ENCODE assay signal across 8 cellular contexts in the genomic region with DNA sequence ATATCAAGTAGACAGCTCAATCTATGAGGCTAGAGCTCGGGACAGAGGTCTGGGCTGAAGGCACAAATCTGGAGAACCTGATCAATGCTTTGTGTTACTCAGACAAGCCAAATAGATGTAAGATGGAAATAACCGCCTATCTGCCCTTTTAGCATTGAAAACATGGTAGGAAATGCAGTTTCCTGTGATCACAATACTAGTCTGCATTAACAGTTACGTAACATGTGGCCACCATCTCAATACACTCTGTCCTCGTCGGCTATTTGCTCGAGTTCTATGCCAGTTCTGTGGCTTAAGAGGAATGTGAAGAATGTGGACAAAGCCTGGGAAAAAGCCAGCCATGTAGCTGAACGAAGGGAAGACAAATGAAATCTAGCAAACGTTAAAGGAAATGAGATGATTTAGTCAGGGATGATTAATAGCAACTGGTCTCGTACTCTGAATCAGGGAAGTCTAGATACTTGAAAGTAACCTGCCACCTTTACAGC.
DNase-seq lines count a peak whose midpoint lies in the region; ATAC-seq and TF ChIP-seq lines count a peak whose summit lies in the region.

No MANE protein-coding gene starts in this region.

- peak overlapping the region; percentile 59 for H3K4me3 ChIP-seq in CD4-positive, CD25-positive, alpha-beta regulatory T cell (ENCODE audit: low read depth, low read length)
- H3K4me3 ChIP-seq in NT2/D1 (ENCODE audit: insufficient read length, low read depth) (no peak overlapping the region), colonic mucosa (no peak overlapping the region)

- peaks cover 0 to 16% (median 10%) of the 10 kb centered on the region in 4 donors for H3K4me1 Mint-ChIP-seq in CD4-positive, CD25-positive, alpha-beta regulatory T cell

- H3K27me3 Mint-ChIP-seq in CD4-positive, CD25-positive, alpha-beta regulatory T cell: peaks cover 4% of the 10 kb centered on the region

- no peaks in the 10 kb centered on the region for H3K36me3 Mint-ChIP-seq in CD4-positive, CD25-positive, alpha-beta regulatory T cell

- H3K36me3 ChIP-seq in CD4-positive, CD25-positive, alpha-beta regulatory T cell (ENCODE audit: control insufficient read depth, insufficient read depth, low read length): no peaks in the 10 kb centered on the region
- no peaks in the 10 kb centered on the region for H3K36me3 ChIP-seq in NT2/D1 (ENCODE audit: insufficient read depth, insufficient read length, low read length)
- no peaks in the 10 kb centered on the region for H3K36me3 ChIP-seq in colonic mucosa

- no peak for TF ChIP-seq CTCF in omental fat pad (IDR thresholded peaks at IDR 0.05)
- no peak for TF ChIP-seq CTCF in colonic mucosa (IDR thresholded peaks at IDR 0.05)
- TF ChIP-seq CTCF in GM13977 (IDR thresholded peaks at IDR 0.05; ENCODE audit: extremely low read depth, insufficient read depth, missing control alignments): no peak

- intact Hi-C loops in colonic mucosa (cut with DNase I): no loop called here

- H3K27ac Mint-ChIP-seq in CD4-positive, CD25-positive, alpha-beta regulatory T cell: peak overlapping the region in 2 of 3 donors; percentile 67 to 79

- no peaks in the 10 kb centered on the region for H3K9me3 Mint-ChIP-seq in CD4-positive, CD25-positive, alpha-beta regulatory T cell

- peak overlapping the region in 2 of 4 donors; percentile 36 to 59 for H3K4me3 Mint-ChIP-seq in CD4-positive, CD25-positive, alpha-beta regulatory T cell

- H3K9me3 ChIP-seq in CD4-positive, CD25-positive, alpha-beta regulatory T cell (ENCODE audit: control insufficient read depth in 2 of 2, low read length in 2 of 2): no peaks in the 10 kb centered on the region
- H3K9me3 ChIP-seq in NT2/D1 (ENCODE audit: insufficient read depth, low read length) (no peaks in the 10 kb centered on the region), colonic mucosa (no peaks in the 10 kb centered on the region)

- peak; percentile 58 to 71 for ATAC-seq in CD4-positive, CD25-positive, alpha-beta regulatory T cell (ENCODE audit: low read depth in 2 of 2)
- ATAC-seq in omental fat pad (ENCODE audit: low FRiP score): peak; percentile 95

- DNase-seq in CD4-positive, CD25-positive, alpha-beta regulatory T cell: peak in 2 of 3 donors; percentile 25 to 63
- DNase-seq in NT2/D1 (ENCODE audit: low read depth, low spot score) (peak; percentile 87), fibroblast of gingiva (ENCODE audit: low read depth) (peak; percentile 98), omental fat pad (ENCODE audit: low spot score) (no peak), NCI-H82 treated with DMSO at 0.1 percent for 48 hours (lab: John Stamatoyannopoulos, UW; ENCODE audit: unreplicated experiment) (no peak), colonic mucosa (no peak), GM13977 (ENCODE audit: low spot score) (no peak)
- DNase-seq in activated CD4-positive, alpha-beta T cell treated with anti-CD3 and anti-CD28 coated beads, Interleukin-2, amount 50 U/mL, for 4 hours: no peak

- H3K27ac ChIP-seq in CD4-positive, CD25-positive, alpha-beta regulatory T cell (ENCODE audit: insufficient read depth, low read length, poor library complexity, severe bottlenecking): no peak overlapping the region
- H3K27ac ChIP-seq in colonic mucosa: no peak overlapping the region

- in situ Hi-C loops in GM13977 (cut with MboI; ENCODE audit: low pct_unique_long_range_greater_than_20kb, low sequenced_read_pairs, unreplicated experiment): no loop called here

- no peak overlapping the region for H3K9ac ChIP-seq in NT2/D1 (ENCODE audit: insufficient read length, low read depth)
- no peak overlapping the region for H3K9ac ChIP-seq in colonic mucosa (ENCODE audit: low read depth in 2 of 2, low read length in 2 of 2)

- H3K4me1 ChIP-seq in CD4-positive, CD25-positive, alpha-beta regulatory T cell (ENCODE audit: control insufficient read depth, insufficient read depth, low read length, poor library complexity, severe bottlenecking): no peaks in the 10 kb centered on the region
- H3K4me1 ChIP-seq in NT2/D1 (ENCODE audit: insufficient read depth, insufficient read length): no peaks in the 10 kb centered on the region
- no peaks in the 10 kb centered on the region for H3K4me1 ChIP-seq in colonic mucosa

- peaks cover 4% of the 10 kb centered on the region for H3K27me3 ChIP-seq in CD4-positive, CD25-positive, alpha-beta regulatory T cell (ENCODE audit: control insufficient read depth, insufficient read depth, low read length)
- H3K27me3 ChIP-seq in NT2/D1 (ENCODE audit: insufficient read depth, insufficient read length) (no peaks in the 10 kb centered on the region), colonic mucosa (no peaks in the 10 kb centered on the region)

Comparison
In these comparisons a context has a peak if more than half of its experiments do, and no peak if none do; other contexts are left out.
1. DNase-seq: peak in CD4-positive, CD25-positive, alpha-beta regulatory T cell (2 of 3), NT2/D1 (single experiment) and fibroblast of gingiva (single experiment); none in omental fat pad (single experiment), NCI-H82 treated with DMSO at 0.1 percent for 48 hours (single experiment), colonic mucosa (single experiment), activated CD4-positive, alpha-beta T cell treated with anti-CD3 and anti-CD28 coated beads, Interleukin-2, amount 50 U/mL, for 4 hours (0 of 2) and GM13977 (single experiment).